Comparison of ENCODE assay signal across 8 cellular contexts in genomic region chr2:235670974-235671787, GRCh38.
A peak's percentile ranks its signal among the peaks of the same experiment; 100 is the strongest.
DNase-seq lines count a peak whose midpoint lies in the region; ATAC-seq and TF ChIP-seq lines count a peak whose summit lies in the region.

No MANE protein-coding gene starts in this region.

- H3K4me3 ChIP-seq in BLaER1 treated with 17β-estradiol and CSF1 and Interleukin-3, amounts not matched to agents 10 nM and 100 nM = peak overlapping the region; percentile 73 to 83 (median 78)
- no peak overlapping the region; the same call in 1 of the 2 replicates for H3K4me3 ChIP-seq in BE2C (ENCODE audit: low read depth, low read length)

- intact Hi-C loops in activated T-helper 1 cell treated with anti-CD3 and anti-CD28 coated beads, Interleukin-12 subunit alpha, Interleukin-12 subunit beta, Interleukin-2, Interleukin-4 antibody, amounts not matched to agents 30 ng/mL and 10 ng/mL and 1 ng/mL, durations not matched to agents 14 hours and 24 hours and 36 hours (cut with micrococcal nuclease) = loop anchor here (5.0 to 10.0 kb wide), 2 partner anchors 176 to 506 kb away; partner anchors contain the start of gene AGAP1

- peak; percentile 3 to 4 for ATAC-seq in natural killer cell treated with Interleukin-12 subunit alpha and Interleukin-12 subunit beta and Interleukin-15 and Interleukin-18, amount 100 ng/mL, for 72 hours

- no peak overlapping the region for H3K27ac Mint-ChIP-seq in natural killer cell treated with Interleukin-12 subunit alpha and Interleukin-12 subunit beta and Interleukin-15 and Interleukin-18, amount 100 ng/mL, for 72 hours
- H3K27ac Mint-ChIP-seq in activated T-helper 1 cell treated with anti-CD3 and anti-CD28 coated beads, Interleukin-12 subunit alpha, Interleukin-12 subunit beta, Interleukin-2, Interleukin-4 antibody, amounts not matched to agents 30 ng/mL and 10 ng/mL and 1 ng/mL, durations not matched to agents 14 hours and 24 hours and 36 hours = no peak overlapping the region

- peak overlapping the region in 7 of 11 experiments; percentile 61 to 80 (median 73); a peak in 13 of 22 replicates for H3K27ac ChIP-seq in BLaER1 treated with 17β-estradiol and CSF1 and Interleukin-3, amounts not matched to agents 10 nM and 100 nM

- H3K9ac ChIP-seq in BLaER1 treated with 17β-estradiol and CSF1 and Interleukin-3, amounts not matched to agents 10 nM and 100 nM = peak overlapping the region in 9 of 11 experiments; percentile 9 to 87 (median 77); a peak in 18 of 22 replicates

- H3K36me3 ChIP-seq in BLaER1 treated with 17β-estradiol and CSF1 and Interleukin-3, amounts not matched to agents 10 nM and 100 nM = no peaks in the 10 kb centered on the region
- no peaks in the 10 kb centered on the region for H3K36me3 ChIP-seq in BE2C

- peaks cover 2 to 17% of the 10 kb centered on the region in 2 donors for H3K27me3 Mint-ChIP-seq in natural killer cell treated with Interleukin-12 subunit alpha and Interleukin-12 subunit beta and Interleukin-15 and Interleukin-18, amount 100 ng/mL, for 72 hours
- H3K27me3 Mint-ChIP-seq in activated T-helper 1 cell treated with anti-CD3 and anti-CD28 coated beads, Interleukin-12 subunit alpha, Interleukin-12 subunit beta, Interleukin-2, Interleukin-4 antibody, amounts not matched to agents 30 ng/mL and 10 ng/mL and 1 ng/mL, durations not matched to agents 14 hours and 24 hours and 36 hours (ENCODE audit: insufficient read depth) = peaks cover 48% of the 10 kb centered on the region

- H3K36me3 Mint-ChIP-seq in natural killer cell treated with Interleukin-12 subunit alpha and Interleukin-12 subunit beta and Interleukin-15 and Interleukin-18, amount 100 ng/mL, for 72 hours = no peaks in the 10 kb centered on the region
- H3K36me3 Mint-ChIP-seq in activated T-helper 1 cell treated with anti-CD3 and anti-CD28 coated beads, Interleukin-12 subunit alpha, Interleukin-12 subunit beta, Interleukin-2, Interleukin-4 antibody, amounts not matched to agents 30 ng/mL and 10 ng/mL and 1 ng/mL, durations not matched to agents 14 hours and 24 hours and 36 hours (ENCODE audit: low read depth) = peaks cover 1% of the 10 kb centered on the region

- H3K4me1 Mint-ChIP-seq in natural killer cell treated with Interleukin-12 subunit alpha and Interleukin-12 subunit beta and Interleukin-15 and Interleukin-18, amount 100 ng/mL, for 72 hours (ENCODE audit: low read depth in 2 of 2) = peaks cover 29 to 30% of the 10 kb centered on the region in 2 donors
- no peaks in the 10 kb centered on the region for H3K4me1 Mint-ChIP-seq in activated T-helper 1 cell treated with anti-CD3 and anti-CD28 coated beads, Interleukin-12 subunit alpha, Interleukin-12 subunit beta, Interleukin-2, Interleukin-4 antibody, amounts not matched to agents 30 ng/mL and 10 ng/mL and 1 ng/mL, durations not matched to agents 14 hours and 24 hours and 36 hours (ENCODE audit: low read depth)

- peaks cover 14 to 85% (median 76%) of the 10 kb centered on the region in 10 experiments for H3K4me1 ChIP-seq in BLaER1 treated with 17β-estradiol and CSF1 and Interleukin-3, amounts not matched to agents 10 nM and 100 nM
- H3K4me1 ChIP-seq in BE2C = no peaks in the 10 kb centered on the region; the same call in 1 of the 2 replicates

- H3K9me3 Mint-ChIP-seq in natural killer cell treated with Interleukin-12 subunit alpha and Interleukin-12 subunit beta and Interleukin-15 and Interleukin-18, amount 100 ng/mL, for 72 hours = no peaks in the 10 kb centered on the region
- no peaks in the 10 kb centered on the region for H3K9me3 Mint-ChIP-seq in activated T-helper 1 cell treated with anti-CD3 and anti-CD28 coated beads, Interleukin-12 subunit alpha, Interleukin-12 subunit beta, Interleukin-2, Interleukin-4 antibody, amounts not matched to agents 30 ng/mL and 10 ng/mL and 1 ng/mL, durations not matched to agents 14 hours and 24 hours and 36 hours

- no peak for TF ChIP-seq CTCF in BE2C (IDR thresholded peaks at IDR 0.05; ENCODE audit: low read depth, low read length)

- DNase-seq in M059J (ENCODE audit: low read depth) = peak; percentile 9
- DNase-seq in cerebellum (ENCODE audit: low spot score) = peak; percentile 37
- DNase-seq in natural killer cell treated with Interleukin-12 subunit alpha and Interleukin-12 subunit beta and Interleukin-15 and Interleukin-18, amount 100 ng/mL, for 72 hours (ENCODE audit: low spot score) = no peak
- no peak for DNase-seq in T-helper 1 cell
- DNase-seq in KG1 (lab: John Stamatoyannopoulos, UW) = no peak
- DNase-seq in activated T-helper 1 cell treated with anti-CD3 and anti-CD28 coated beads, Interleukin-12 subunit alpha, Interleukin-12 subunit beta, Interleukin-2, Interleukin-4 antibody, amounts not matched to agents 30 ng/mL and 10 ng/mL and 1 ng/mL, durations not matched to agents 14 hours and 24 hours and 36 hours (ENCODE audit: low spot score) = no peak
- no peak for DNase-seq in BE2C

- H3K4me3 Mint-ChIP-seq in natural killer cell treated with Interleukin-12 subunit alpha and Interleukin-12 subunit beta and Interleukin-15 and Interleukin-18, amount 100 ng/mL, for 72 hours = peak overlapping the region; percentile 50
- no peak overlapping the region for H3K4me3 Mint-ChIP-seq in activated T-helper 1 cell treated with anti-CD3 and anti-CD28 coated beads, Interleukin-12 subunit alpha, Interleukin-12 subunit beta, Interleukin-2, Interleukin-4 antibody, amounts not matched to agents 30 ng/mL and 10 ng/mL and 1 ng/mL, durations not matched to agents 14 hours and 24 hours and 36 hours

- H4K20me1 ChIP-seq in BLaER1 treated with 17β-estradiol and CSF1 and Interleukin-3, amounts not matched to agents 10 nM and 100 nM = peaks cover 60 to 92% (median 81%) of the 10 kb centered on the region in 11 experiments

- no peaks in the 10 kb centered on the region for H3K9me3 ChIP-seq in BLaER1 treated with 17β-estradiol and CSF1 and Interleukin-3, amounts not matched to agents 10 nM and 100 nM (replicated peaks in 1 of 11)
- H3K9me3 ChIP-seq in BE2C = no peaks in the 10 kb centered on the region

- peak overlapping the region; percentile 97 to 100 (median 99) for H3K4me2 ChIP-seq in BLaER1 treated with 17β-estradiol and CSF1 and Interleukin-3, amounts not matched to agents 10 nM and 100 nM

- H3K27me3 ChIP-seq in BLaER1 treated with 17β-estradiol and CSF1 and Interleukin-3, amounts not matched to agents 10 nM and 100 nM = peaks cover 0 to 33% (median 9%) of the 10 kb centered on the region in 11 experiments; a peak in 14 of 22 replicates
- H3K27me3 ChIP-seq in BE2C = peaks cover 11% of the 10 kb centered on the region

Comparison
In these comparisons a context has a peak if more than half of its experiments do, and no peak if none do; other contexts are left out.
1. DNase-seq: peak in M059J (single experiment) and cerebellum (single experiment); none in natural killer cell treated with Interleukin-12 subunit alpha and Interleukin-12 subunit beta and Interleukin-15 and Interleukin-18, amount 100 ng/mL, for 72 hours (single experiment), T-helper 1 cell (0 of 5), KG1 (single experiment), activated T-helper 1 cell treated with anti-CD3 and anti-CD28 coated beads, Interleukin-12 subunit alpha, Interleukin-12 subunit beta, Interleukin-2, Interleukin-4 antibody, amounts not matched to agents 30 ng/mL and 10 ng/mL and 1 ng/mL, durations not matched to agents 14 hours and 24 hours and 36 hours (single experiment) and BE2C (single experiment).